Comparison of ENCODE assay signal across 1 cellular context in the genomic region with DNA sequence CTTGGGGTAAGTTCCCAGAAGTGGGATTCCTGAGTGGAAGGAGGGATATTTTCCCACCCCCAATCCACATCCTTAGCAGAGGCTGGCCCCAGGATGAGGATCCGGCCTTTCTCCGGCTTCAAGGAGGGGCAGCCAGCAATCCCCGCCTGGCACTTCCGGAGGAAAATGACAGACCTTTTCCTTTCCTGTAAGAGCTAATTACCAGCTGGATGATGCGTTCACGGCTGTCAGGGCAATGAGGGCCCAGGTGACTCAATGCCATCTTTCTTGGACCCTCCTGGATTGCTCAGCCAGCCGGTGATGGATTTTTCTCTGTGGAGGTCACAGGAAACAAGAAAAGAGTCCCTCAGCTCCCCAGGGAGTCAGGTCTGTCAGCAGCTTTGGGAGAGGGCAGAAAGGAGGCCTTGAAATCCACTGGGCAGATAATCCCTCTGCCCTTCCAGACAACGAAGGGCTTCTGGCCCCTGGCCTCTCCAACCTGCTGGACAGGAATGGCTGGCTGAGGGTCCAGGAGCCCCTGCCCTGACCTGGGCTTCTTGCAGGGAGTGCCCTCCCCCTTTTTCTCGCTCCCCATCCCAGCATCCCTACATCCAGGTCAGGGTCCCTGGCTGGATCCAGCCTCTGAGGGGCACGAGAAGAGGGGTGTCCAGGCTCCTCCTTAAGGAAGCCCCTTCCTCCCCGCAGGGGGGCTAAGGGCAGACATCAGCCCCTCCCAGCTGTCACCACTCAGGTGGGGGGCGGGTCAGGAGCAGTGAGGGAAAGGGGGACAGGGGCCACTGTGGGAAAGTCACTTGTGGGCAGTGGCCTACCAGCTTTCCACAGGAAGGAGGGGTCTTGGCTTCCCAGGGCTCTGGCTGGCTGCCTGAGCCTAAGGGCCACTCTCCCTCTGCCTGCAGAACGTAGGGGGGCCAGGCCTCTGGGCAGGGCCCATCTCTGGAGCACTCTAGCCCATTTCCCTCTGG.
TF ChIP-seq lines count a peak whose summit lies in the region.

No MANE protein-coding gene starts in this region.

TF ChIP-seq in GM23338, 12 proteins besides CTCF, POLR2A, EP300 and RAD21 (continued from another document):
- TF ChIP-seq, protein P1, sequence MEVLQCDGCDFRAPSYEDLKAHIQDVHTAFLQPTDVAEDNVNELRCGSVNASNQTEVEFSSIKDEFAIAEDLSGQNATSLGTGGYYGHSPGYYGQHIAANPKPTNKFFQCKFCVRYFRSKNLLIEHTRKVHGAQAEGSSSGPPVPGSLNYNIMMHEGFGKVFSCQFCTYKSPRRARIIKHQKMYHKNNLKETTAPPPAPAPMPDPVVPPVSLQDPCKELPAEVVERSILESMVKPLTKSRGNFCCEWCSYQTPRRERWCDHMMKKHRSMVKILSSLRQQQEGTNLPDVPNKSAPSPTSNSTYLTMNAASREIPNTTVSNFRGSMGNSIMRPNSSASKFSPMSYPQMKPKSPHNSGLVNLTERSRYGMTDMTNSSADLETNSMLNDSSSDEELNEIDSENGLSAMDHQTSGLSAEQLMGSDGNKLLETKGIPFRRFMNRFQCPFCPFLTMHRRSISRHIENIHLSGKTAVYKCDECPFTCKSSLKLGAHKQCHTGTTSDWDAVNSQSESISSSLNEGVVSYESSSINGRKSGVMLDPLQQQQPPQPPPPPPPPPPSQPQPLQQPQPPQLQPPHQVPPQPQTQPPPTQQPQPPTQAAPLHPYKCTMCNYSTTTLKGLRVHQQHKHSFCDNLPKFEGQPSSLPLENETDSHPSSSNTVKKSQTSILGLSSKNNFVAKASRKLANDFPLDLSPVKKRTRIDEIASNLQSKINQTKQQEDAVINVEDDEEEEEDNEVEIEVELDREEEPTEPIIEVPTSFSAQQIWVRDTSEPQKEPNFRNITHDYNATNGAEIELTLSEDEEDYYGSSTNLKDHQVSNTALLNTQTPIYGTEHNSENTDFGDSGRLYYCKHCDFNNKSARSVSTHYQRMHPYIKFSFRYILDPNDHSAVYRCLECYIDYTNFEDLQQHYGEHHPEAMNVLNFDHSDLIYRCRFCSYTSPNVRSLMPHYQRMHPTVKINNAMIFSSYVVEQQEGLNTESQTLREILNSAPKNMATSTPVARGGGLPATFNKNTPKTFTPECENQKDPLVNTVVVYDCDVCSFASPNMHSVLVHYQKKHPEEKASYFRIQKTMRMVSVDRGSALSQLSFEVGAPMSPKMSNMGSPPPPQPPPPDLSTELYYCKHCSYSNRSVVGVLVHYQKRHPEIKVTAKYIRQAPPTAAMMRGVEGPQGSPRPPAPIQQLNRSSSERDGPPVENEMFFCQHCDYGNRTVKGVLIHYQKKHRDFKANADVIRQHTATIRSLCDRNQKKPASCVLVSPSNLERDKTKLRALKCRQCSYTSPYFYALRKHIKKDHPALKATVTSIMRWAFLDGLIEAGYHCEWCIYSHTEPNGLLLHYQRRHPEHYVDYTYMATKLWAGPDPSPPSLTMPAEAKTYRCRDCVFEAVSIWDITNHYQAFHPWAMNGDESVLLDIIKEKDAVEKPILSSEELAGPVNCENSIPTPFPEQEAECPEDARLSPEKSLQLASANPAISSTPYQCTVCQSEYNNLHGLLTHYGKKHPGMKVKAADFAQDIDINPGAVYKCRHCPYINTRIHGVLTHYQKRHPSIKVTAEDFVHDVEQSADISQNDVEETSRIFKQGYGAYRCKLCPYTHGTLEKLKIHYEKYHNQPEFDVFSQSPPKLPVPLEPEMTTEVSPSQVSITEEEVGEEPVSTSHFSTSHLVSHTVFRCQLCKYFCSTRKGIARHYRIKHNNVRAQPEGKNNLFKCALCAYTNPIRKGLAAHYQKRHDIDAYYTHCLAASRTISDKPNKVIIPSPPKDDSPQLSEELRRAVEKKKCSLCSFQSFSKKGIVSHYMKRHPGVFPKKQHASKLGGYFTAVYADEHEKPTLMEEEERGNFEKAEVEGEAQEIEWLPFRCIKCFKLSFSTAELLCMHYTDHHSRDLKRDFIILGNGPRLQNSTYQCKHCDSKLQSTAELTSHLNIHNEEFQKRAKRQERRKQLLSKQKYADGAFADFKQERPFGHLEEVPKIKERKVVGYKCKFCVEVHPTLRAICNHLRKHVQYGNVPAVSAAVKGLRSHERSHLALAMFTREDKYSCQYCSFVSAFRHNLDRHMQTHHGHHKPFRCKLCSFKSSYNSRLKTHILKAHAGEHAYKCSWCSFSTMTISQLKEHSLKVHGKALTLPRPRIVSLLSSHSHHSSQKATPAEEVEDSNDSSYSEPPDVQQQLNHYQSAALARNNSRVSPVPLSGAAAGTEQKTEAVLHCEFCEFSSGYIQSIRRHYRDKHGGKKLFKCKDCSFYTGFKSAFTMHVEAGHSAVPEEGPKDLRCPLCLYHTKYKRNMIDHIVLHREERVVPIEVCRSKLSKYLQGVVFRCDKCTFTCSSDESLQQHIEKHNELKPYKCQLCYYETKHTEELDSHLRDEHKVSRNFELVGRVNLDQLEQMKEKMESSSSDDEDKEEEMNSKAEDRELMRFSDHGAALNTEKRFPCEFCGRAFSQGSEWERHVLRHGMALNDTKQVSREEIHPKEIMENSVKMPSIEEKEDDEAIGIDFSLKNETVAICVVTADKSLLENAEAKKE (CRISPR knock-in tag; IDR thresholded peaks at IDR 0.05) = no peak
- TF ChIP-seq EZH2phosphoT487 (IDR thresholded peaks at IDR 0.05; ENCODE audit: unreplicated experiment) (no peak), STAT1 (IDR thresholded peaks at IDR 0.05; ENCODE audit: unreplicated experiment) (no peak), ZNF331 (CRISPR knock-in tag; IDR thresholded peaks at IDR 0.05; ENCODE audit: low read depth) (no peak)
- TF ChIP-seq, protein P2, sequence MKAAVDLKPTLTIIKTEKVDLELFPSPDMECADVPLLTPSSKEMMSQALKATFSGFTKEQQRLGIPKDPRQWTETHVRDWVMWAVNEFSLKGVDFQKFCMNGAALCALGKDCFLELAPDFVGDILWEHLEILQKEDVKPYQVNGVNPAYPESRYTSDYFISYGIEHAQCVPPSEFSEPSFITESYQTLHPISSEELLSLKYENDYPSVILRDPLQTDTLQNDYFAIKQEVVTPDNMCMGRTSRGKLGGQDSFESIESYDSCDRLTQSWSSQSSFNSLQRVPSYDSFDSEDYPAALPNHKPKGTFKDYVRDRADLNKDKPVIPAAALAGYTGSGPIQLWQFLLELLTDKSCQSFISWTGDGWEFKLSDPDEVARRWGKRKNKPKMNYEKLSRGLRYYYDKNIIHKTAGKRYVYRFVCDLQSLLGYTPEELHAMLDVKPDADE (IDR thresholded peaks at IDR 0.05) = no peak
- TF ChIP-seq, protein P3, sequence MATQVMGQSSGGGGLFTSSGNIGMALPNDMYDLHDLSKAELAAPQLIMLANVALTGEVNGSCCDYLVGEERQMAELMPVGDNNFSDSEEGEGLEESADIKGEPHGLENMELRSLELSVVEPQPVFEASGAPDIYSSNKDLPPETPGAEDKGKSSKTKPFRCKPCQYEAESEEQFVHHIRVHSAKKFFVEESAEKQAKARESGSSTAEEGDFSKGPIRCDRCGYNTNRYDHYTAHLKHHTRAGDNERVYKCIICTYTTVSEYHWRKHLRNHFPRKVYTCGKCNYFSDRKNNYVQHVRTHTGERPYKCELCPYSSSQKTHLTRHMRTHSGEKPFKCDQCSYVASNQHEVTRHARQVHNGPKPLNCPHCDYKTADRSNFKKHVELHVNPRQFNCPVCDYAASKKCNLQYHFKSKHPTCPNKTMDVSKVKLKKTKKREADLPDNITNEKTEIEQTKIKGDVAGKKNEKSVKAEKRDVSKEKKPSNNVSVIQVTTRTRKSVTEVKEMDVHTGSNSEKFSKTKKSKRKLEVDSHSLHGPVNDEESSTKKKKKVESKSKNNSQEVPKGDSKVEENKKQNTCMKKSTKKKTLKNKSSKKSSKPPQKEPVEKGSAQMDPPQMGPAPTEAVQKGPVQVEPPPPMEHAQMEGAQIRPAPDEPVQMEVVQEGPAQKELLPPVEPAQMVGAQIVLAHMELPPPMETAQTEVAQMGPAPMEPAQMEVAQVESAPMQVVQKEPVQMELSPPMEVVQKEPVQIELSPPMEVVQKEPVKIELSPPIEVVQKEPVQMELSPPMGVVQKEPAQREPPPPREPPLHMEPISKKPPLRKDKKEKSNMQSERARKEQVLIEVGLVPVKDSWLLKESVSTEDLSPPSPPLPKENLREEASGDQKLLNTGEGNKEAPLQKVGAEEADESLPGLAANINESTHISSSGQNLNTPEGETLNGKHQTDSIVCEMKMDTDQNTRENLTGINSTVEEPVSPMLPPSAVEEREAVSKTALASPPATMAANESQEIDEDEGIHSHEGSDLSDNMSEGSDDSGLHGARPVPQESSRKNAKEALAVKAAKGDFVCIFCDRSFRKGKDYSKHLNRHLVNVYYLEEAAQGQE (IDR thresholded peaks at IDR 0.05; ENCODE audit: unreplicated experiment) = no peak
